15 cellular contexts compared by ENCODE assay signal in genomic region chr10:112750427-112751167, GRCh38.
"Had no signal": no experiment of that assay in that cellular context is flagged by ENCODE, and none has a peak within 500 bp of the region (broad histone marks: within the 10 kb centered on the region; RNA-seq: fewer than 3 reads in every experiment).

No MANE protein-coding gene starts in this region.

- H3K9me3 Mint-ChIP-seq: activated naive CD4-positive, alpha-beta T cell treated with anti-CD3 and anti-CD28 coated beads, Interleukin-2, amount 10 ng/mL, durations not matched to agents 7 days and 5 days; activated T-helper 2 cell treated with anti-CD3 and anti-CD28 coated beads, Interferon-gamma antibody, Interleukin-2, Interleukin-4, amounts not matched to agents 10 μg/mL and 5 μg/mL and 100 μg/mL, durations not matched to agents 14 hours and 24 hours and 36 hours; brain; immature natural killer cell; nephron; T-helper 1 cell treated with Interleukin-12 subunit alpha and Interleukin-12 subunit beta and Interleukin-4 antibody, amounts not matched to agents 30 μg/mL and 1 μg/mL, for 36 hours had no signal

- H3K9me3 ChIP-seq: suprapubic skin had no signal

- H3K4me3 ChIP-seq: suprapubic skin had no signal

- H3K36me3 ChIP-seq: suprapubic skin had no signal

- DNase-seq: activated CD4-positive, alpha-beta T cell treated with anti-CD3 and anti-CD28 coated beads, Interleukin-2, amount 50 U/mL, for 1 hour; activated naive CD4-positive, alpha-beta T cell treated with anti-CD3 and anti-CD28 coated beads, Interleukin-2, amount 10 ng/mL, durations not matched to agents 7 days and 5 days; dermis blood vessel endothelial cell; hypothalamus; immature natural killer cell; left cardiac atrium; occipital lobe; stimulated activated CD4-positive, alpha-beta T cell treated with anti-CD3 and anti-CD28 coated beads, Interleukin-2, amount 100 ng/mL, for 48 hours; stimulated activated CD8-positive, alpha-beta memory T cell treated with anti-CD3 and anti-CD28 coated beads, Interleukin-4, amount 100 ng/mL, for 48 hours; stimulated activated naive CD8-positive, alpha-beta T cell treated with anti-CD3 and anti-CD28 coated beads, Interleukin-15, Interleukin-2, amounts not matched to agents 100 U/mL and 50 U/mL, for 24 hours had no signal

- ATAC-seq: stimulated activated naive CD8-positive, alpha-beta T cell treated with anti-CD3 and anti-CD28 coated beads, Interleukin-15, Interleukin-2, amounts not matched to agents 100 U/mL and 50 U/mL, for 24 hours had no signal

- H3K27me3 Mint-ChIP-seq: activated naive CD4-positive, alpha-beta T cell treated with anti-CD3 and anti-CD28 coated beads, Interleukin-2, amount 10 ng/mL, durations not matched to agents 7 days and 5 days; brain had no signal

- H3K4me1 Mint-ChIP-seq: activated naive CD4-positive, alpha-beta T cell treated with anti-CD3 and anti-CD28 coated beads, Interleukin-2, amount 10 ng/mL, durations not matched to agents 7 days and 5 days; immature natural killer cell had no signal

- H3K36me3 Mint-ChIP-seq: activated naive CD4-positive, alpha-beta T cell treated with anti-CD3 and anti-CD28 coated beads, Interleukin-2, amount 10 ng/mL, durations not matched to agents 7 days and 5 days; brain had no signal

- H3K4me3 Mint-ChIP-seq: activated naive CD4-positive, alpha-beta T cell treated with anti-CD3 and anti-CD28 coated beads, Interleukin-2, amount 10 ng/mL, durations not matched to agents 7 days and 5 days; brain; immature natural killer cell; nephron; T-helper 1 cell treated with Interleukin-12 subunit alpha and Interleukin-12 subunit beta and Interleukin-4 antibody, amounts not matched to agents 30 μg/mL and 1 μg/mL, for 36 hours had no signal

- H3K27ac ChIP-seq: suprapubic skin had no signal

- H3K27ac Mint-ChIP-seq: activated naive CD4-positive, alpha-beta T cell treated with anti-CD3 and anti-CD28 coated beads, Interleukin-2, amount 10 ng/mL, durations not matched to agents 7 days and 5 days; activated T-helper 2 cell treated with anti-CD3 and anti-CD28 coated beads, Interferon-gamma antibody, Interleukin-2, Interleukin-4, amounts not matched to agents 10 μg/mL and 5 μg/mL and 100 μg/mL, durations not matched to agents 14 hours and 24 hours and 36 hours; immature natural killer cell; nephron; T-helper 1 cell treated with Interleukin-12 subunit alpha and Interleukin-12 subunit beta and Interleukin-4 antibody, amounts not matched to agents 30 μg/mL and 1 μg/mL, for 36 hours had no signal

- H3K27me3 ChIP-seq: suprapubic skin had no signal
